ENCODE assay signal across 23 cellular contexts in genomic region chr4:1654216-1654945, GRCh38.
"Had no signal": no experiment of that assay in that cellular context is flagged by ENCODE, and none has a peak within 500 bp of the region (broad histone marks: within the 10 kb centered on the region; RNA-seq: fewer than 3 reads in every experiment).

No MANE protein-coding gene starts in this region.

- H3K4me1 ChIP-seq: adrenal gland, body of pancreas, esophagus muscularis mucosa, left ventricle myocardium inferior, parathyroid adenoma, right atrium auricular region, spleen, tibial nerve had no signal

- H3K27ac Mint-ChIP-seq: activated CD4-positive, alpha-beta memory T cell treated with anti-CD3 and anti-CD28 coated beads for 36 hours; activated naive CD4-positive, alpha-beta T cell treated with anti-CD3 and anti-CD28 coated beads for 36 hours; activated naive CD8-positive, alpha-beta T cell treated with anti-CD3 and anti-CD28 coated beads for 36 hours; activated T-helper 1 cell treated with anti-CD3 and anti-CD28 coated beads, Interleukin-12 subunit alpha, Interleukin-12 subunit beta, Interleukin-2, Interleukin-4 antibody, amounts not matched to agents 30 ng/mL and 10 ng/mL and 1 ng/mL, durations not matched to agents 14 hours and 24 hours and 36 hours; natural killer cell treated with Interleukin-12 subunit alpha and Interleukin-12 subunit beta and Interleukin-15 and Interleukin-18, amount 100 ng/mL, for 72 hours had no signal

- H3K4me1 Mint-ChIP-seq: activated naive CD8-positive, alpha-beta T cell treated with anti-CD3 and anti-CD28 coated beads for 36 hours had no signal

- H3K9me3 Mint-ChIP-seq: activated naive CD4-positive, alpha-beta T cell treated with anti-CD3 and anti-CD28 coated beads for 36 hours; activated naive CD8-positive, alpha-beta T cell treated with anti-CD3 and anti-CD28 coated beads for 36 hours; activated T-helper 1 cell treated with anti-CD3 and anti-CD28 coated beads, Interleukin-12 subunit alpha, Interleukin-12 subunit beta, Interleukin-2, Interleukin-4 antibody, amounts not matched to agents 30 ng/mL and 10 ng/mL and 1 ng/mL, durations not matched to agents 14 hours and 24 hours and 36 hours; natural killer cell treated with Interleukin-12 subunit alpha and Interleukin-12 subunit beta and Interleukin-15 and Interleukin-18, amount 100 ng/mL, for 72 hours had no signal

- H3K27ac ChIP-seq: adrenal gland, body of pancreas, esophagus muscularis mucosa, left ventricle myocardium inferior, parathyroid adenoma, right atrium auricular region, spleen, tibial nerve had no signal

- H3K36me3 ChIP-seq: adrenal gland, left ventricle myocardium inferior, right atrium auricular region had no signal

- ATAC-seq: body of pancreas, mucosa of descending colon had no signal

- H3K4me3 Mint-ChIP-seq: activated CD4-positive, alpha-beta memory T cell treated with anti-CD3 and anti-CD28 coated beads for 36 hours; activated naive CD4-positive, alpha-beta T cell treated with anti-CD3 and anti-CD28 coated beads for 36 hours; activated naive CD8-positive, alpha-beta T cell treated with anti-CD3 and anti-CD28 coated beads for 36 hours; activated T-helper 1 cell treated with anti-CD3 and anti-CD28 coated beads, Interleukin-12 subunit alpha, Interleukin-12 subunit beta, Interleukin-2, Interleukin-4 antibody, amounts not matched to agents 30 ng/mL and 10 ng/mL and 1 ng/mL, durations not matched to agents 14 hours and 24 hours and 36 hours; natural killer cell treated with Interleukin-12 subunit alpha and Interleukin-12 subunit beta and Interleukin-15 and Interleukin-18, amount 100 ng/mL, for 72 hours had no signal

- H3K27me3 Mint-ChIP-seq: activated CD4-positive, alpha-beta memory T cell treated with anti-CD3 and anti-CD28 coated beads for 36 hours; activated naive CD8-positive, alpha-beta T cell treated with anti-CD3 and anti-CD28 coated beads for 36 hours; natural killer cell treated with Interleukin-12 subunit alpha and Interleukin-12 subunit beta and Interleukin-15 and Interleukin-18, amount 100 ng/mL, for 72 hours had no signal

- H3K79me2 ChIP-seq: parathyroid adenoma had no signal

- H3K9ac ChIP-seq: parathyroid adenoma had no signal

- DNase-seq: activated CD4-positive, alpha-beta memory T cell treated with anti-CD3 and anti-CD28 coated beads for 36 hours; activated CD4-positive, alpha-beta T cell treated with anti-CD3 and anti-CD28 coated beads for 48 hours; activated CD8-positive, alpha-beta memory T cell treated with anti-CD3 and anti-CD28 coated beads, Interleukin-2, amount 50 U/mL, for 4 hours; activated effector memory CD4-positive, alpha-beta T cell treated with anti-CD3 and anti-CD28 coated beads, Interleukin-2, amount 50 U/mL, for 16 hours; activated naive CD4-positive, alpha-beta T cell treated with anti-CD3 and anti-CD28 coated beads for 36 hours; activated naive CD8-positive, alpha-beta T cell treated with anti-CD3 and anti-CD28 coated beads for 36 hours; activated T-cell treated with anti-CD3 and anti-CD28 coated beads, Interleukin-2, amount 50 U/mL, for 1 hour; adrenal gland; aorta; body of pancreas; dermis blood vessel endothelial cell; effector CD4-positive, alpha-beta T cell; left ventricle myocardium inferior; mucosa of descending colon; nucleus accumbens; spleen; stimulated activated naive CD4-positive, alpha-beta T cell had no signal

- H3K36me3 Mint-ChIP-seq: activated CD4-positive, alpha-beta memory T cell treated with anti-CD3 and anti-CD28 coated beads for 36 hours; activated naive CD8-positive, alpha-beta T cell treated with anti-CD3 and anti-CD28 coated beads for 36 hours; natural killer cell treated with Interleukin-12 subunit alpha and Interleukin-12 subunit beta and Interleukin-15 and Interleukin-18, amount 100 ng/mL, for 72 hours had no signal

- H3K27me3 ChIP-seq: adrenal gland, body of pancreas, esophagus muscularis mucosa, right atrium auricular region, spleen, tibial nerve had no signal

- H2AFZ ChIP-seq: parathyroid adenoma had no signal

- H3K4me3 ChIP-seq: adrenal gland, body of pancreas, esophagus muscularis mucosa, left ventricle myocardium inferior, mucosa of descending colon, right atrium auricular region, spleen, tibial nerve had no signal

- H3K9me3 ChIP-seq: adrenal gland, body of pancreas, esophagus muscularis mucosa, left ventricle myocardium inferior, mucosa of descending colon, right atrium auricular region, spleen, tibial nerve had no signal
